In the genomic region with DNA sequence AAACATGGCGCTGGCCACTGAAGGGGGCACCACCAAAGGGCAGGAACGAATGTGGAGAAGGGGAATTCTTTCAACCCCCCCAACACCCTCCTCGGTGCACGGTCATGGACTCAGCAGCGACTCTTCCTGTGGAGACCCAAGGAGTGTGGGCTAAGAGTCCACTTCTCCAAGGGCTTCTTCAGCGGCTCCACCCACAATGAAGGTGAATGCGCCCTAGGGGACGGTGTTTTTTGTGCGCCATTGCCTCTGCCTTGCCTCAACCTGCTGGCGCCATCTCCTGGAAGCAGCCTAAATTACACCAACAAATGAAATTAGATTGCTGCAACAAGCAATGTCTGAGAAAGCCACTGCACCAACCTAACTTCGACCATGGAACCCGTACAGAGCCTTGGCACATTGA, we compare ENCODE assay signal across 8 cellular contexts.
DNase-seq lines count a peak whose midpoint lies in the region; ATAC-seq and TF ChIP-seq lines count a peak whose summit lies in the region.

No MANE protein-coding gene starts in this region.

- H3K4ac ChIP-seq in neuronal stem cell (ENCODE audit: low read length), result no peak overlapping the region

- no peaks in the 10 kb centered on the region for H3K79me2 ChIP-seq in Loucy (ENCODE audit: insufficient read depth, low read length)

- WGBS in neuronal stem cell (ENCODE audit: extremely low coverage in 2 of 2, insufficient read length in 2 of 2, insufficient replicate concordance in 1 of 2), 2 donors, result no CpG with 5 or more reads among the region's 12 CpGs

- H3F3A ChIP-seq in Loucy (ENCODE audit: low read depth), result no peaks in the 10 kb centered on the region

- no peak overlapping the region for H3K27ac ChIP-seq in neuronal stem cell (replicated peaks; ENCODE audit: low read length)

- no peak overlapping the region for H2BK5ac ChIP-seq in neuronal stem cell (ENCODE audit: low read length)

- H3K9ac ChIP-seq in Loucy (ENCODE audit: low read depth, low read length, poor library complexity, severe bottlenecking) (no peak overlapping the region), neuronal stem cell (ENCODE audit: low read depth, low read length, poor library complexity) (no peak overlapping the region)

- no peak overlapping the region for H3K23ac ChIP-seq in neuronal stem cell (ENCODE audit: low read depth, low read length, poor library complexity)

- no peak overlapping the region for H3K14ac ChIP-seq in neuronal stem cell (ENCODE audit: low read length)

- no peak overlapping the region for H3K18ac ChIP-seq in neuronal stem cell (ENCODE audit: low read length)

- no peak overlapping the region for H2BK120ac ChIP-seq in neuronal stem cell (ENCODE audit: low read depth, low read length)

- H3K27me3 ChIP-seq in Loucy (ENCODE audit: insufficient read depth, low read length, poor library complexity, severe bottlenecking) (no peaks in the 10 kb centered on the region), neuronal stem cell (ENCODE audit: control insufficient read depth in 3 of 3, insufficient read depth in 3 of 3, low read depth in 1 of 3, low read length in 3 of 3) (no peaks in the 10 kb centered on the region)

- H3K9me3 ChIP-seq in Loucy (ENCODE audit: insufficient read depth, low read depth, low read length), result no peaks in the 10 kb centered on the region; the same call in 1 of the 2 replicates
- H3K9me3 ChIP-seq in neuronal stem cell (replicated peaks in 1 of 2; ENCODE audit: control insufficient read depth in 2 of 2, insufficient read depth in 1 of 2, low read depth in 1 of 2, low read length in 2 of 2), result no peaks in the 10 kb centered on the region

- no peak for ATAC-seq in GM18519 (IDR thresholded peaks at IDR 0.05; ENCODE audit: low FRiP score, unreplicated experiment)
- ATAC-seq in GM18909 (IDR thresholded peaks at IDR 0.05; ENCODE audit: poor library complexity, unreplicated experiment), result no peak

- no peak overlapping the region for H4K8ac ChIP-seq in neuronal stem cell (ENCODE audit: low read depth, low read length)

- H2BK15ac ChIP-seq in neuronal stem cell (ENCODE audit: low read length), result no peak overlapping the region

- no peak overlapping the region for H2AFZ ChIP-seq in Loucy (ENCODE audit: low read length)
- no peak overlapping the region for H2AFZ ChIP-seq in neuronal stem cell (ENCODE audit: low read length)

- peak; percentile 52 for TF ChIP-seq CTCF in Loucy (conservative IDR thresholded peaks at IDR 0.05; ENCODE audit: low read length)
- peak; percentile 42 for TF ChIP-seq CTCF in astrocyte of the spinal cord (IDR thresholded peaks at IDR 0.05; ENCODE audit: low read depth, low read length)

- H3K4me3 ChIP-seq in Loucy (ENCODE audit: low read length, poor library complexity, severe bottlenecking) (no peak overlapping the region), astrocyte of the spinal cord (ENCODE audit: low read depth, low read length) (no peak overlapping the region), neuronal stem cell (ENCODE audit: low read length in 2 of 2) (no peak overlapping the region)

- H3K4me2 ChIP-seq in Loucy (ENCODE audit: low read depth, low read length, poor library complexity, severe bottlenecking) (no peak overlapping the region), neuronal stem cell (ENCODE audit: insufficient read depth, low read length, poor library complexity, severe bottlenecking) (no peak overlapping the region)

- no peak overlapping the region for H4K91ac ChIP-seq in neuronal stem cell (ENCODE audit: low read depth, low read length, poor library complexity)

- no peaks in the 10 kb centered on the region for H3K4me1 ChIP-seq in Loucy (ENCODE audit: insufficient read depth, low read length, poor library complexity, severe bottlenecking)
- H3K4me1 ChIP-seq in neuronal stem cell (ENCODE audit: control insufficient read depth in 2 of 2, insufficient read depth in 1 of 2, low read depth in 1 of 2, low read length in 2 of 2), result no peaks in the 10 kb centered on the region

- H4K20me1 ChIP-seq in Loucy (ENCODE audit: insufficient read depth, low read length, poor library complexity, severe bottlenecking), result no peaks in the 10 kb centered on the region

- H3K36me3 ChIP-seq in Loucy (ENCODE audit: insufficient read depth, low read length), result no peaks in the 10 kb centered on the region
- H3K36me3 ChIP-seq in neuronal stem cell (replicated peaks in 1 of 2; ENCODE audit: control insufficient read depth in 2 of 2, insufficient read depth in 2 of 2, low read length in 2 of 2), result no peaks in the 10 kb centered on the region

- no peak overlapping the region for H2AK5ac ChIP-seq in neuronal stem cell (ENCODE audit: low read depth, low read length)

- H3K9me2 ChIP-seq in Loucy (replicated peaks; ENCODE audit: low read depth, low read length), result no peaks in the 10 kb centered on the region

- in situ Hi-C loops in astrocyte of the spinal cord (cut with HindIII; ENCODE audit: low sequenced_read_pairs), result no loop called here

- H2BK12ac ChIP-seq in neuronal stem cell (ENCODE audit: low read length), result no peak overlapping the region

- H3K79me1 ChIP-seq in neuronal stem cell (ENCODE audit: low read depth, low read length), result no peaks in the 10 kb centered on the region

- DNase-seq in activated T-cell treated with anti-CD3 and anti-CD28 coated beads, Interleukin-2, amount 50 U/mL, for 48 hours, result peak; percentile 26 to 32
- DNase-seq in activated T-cell treated with anti-CD3 and anti-CD28 coated beads for 4 hours (no peak), astrocyte of the spinal cord (ENCODE audit: low read depth, low spot score) (peak; percentile 1), neuronal stem cell (ENCODE audit: low spot score) (peak; percentile 17), SIG-M5 treated with dmso at 0.1 percent for 504 hours (lab: John Stamatoyannopoulos, UW; ENCODE audit: unreplicated experiment) (no peak)

Comparison
In these comparisons a context has a peak if more than half of its experiments do, and no peak if none do; other contexts are left out.
1. DNase-seq: peak in activated T-cell treated with anti-CD3 and anti-CD28 coated beads, Interleukin-2, amount 50 U/mL, for 48 hours (2 of 2), astrocyte of the spinal cord (single experiment) and neuronal stem cell (single experiment); none in activated T-cell treated with anti-CD3 and anti-CD28 coated beads for 4 hours (single experiment) and SIG-M5 treated with dmso at 0.1 percent for 504 hours (single experiment).